Comparison of ENCODE assay signal across 8 cellular contexts in the genomic region with DNA sequence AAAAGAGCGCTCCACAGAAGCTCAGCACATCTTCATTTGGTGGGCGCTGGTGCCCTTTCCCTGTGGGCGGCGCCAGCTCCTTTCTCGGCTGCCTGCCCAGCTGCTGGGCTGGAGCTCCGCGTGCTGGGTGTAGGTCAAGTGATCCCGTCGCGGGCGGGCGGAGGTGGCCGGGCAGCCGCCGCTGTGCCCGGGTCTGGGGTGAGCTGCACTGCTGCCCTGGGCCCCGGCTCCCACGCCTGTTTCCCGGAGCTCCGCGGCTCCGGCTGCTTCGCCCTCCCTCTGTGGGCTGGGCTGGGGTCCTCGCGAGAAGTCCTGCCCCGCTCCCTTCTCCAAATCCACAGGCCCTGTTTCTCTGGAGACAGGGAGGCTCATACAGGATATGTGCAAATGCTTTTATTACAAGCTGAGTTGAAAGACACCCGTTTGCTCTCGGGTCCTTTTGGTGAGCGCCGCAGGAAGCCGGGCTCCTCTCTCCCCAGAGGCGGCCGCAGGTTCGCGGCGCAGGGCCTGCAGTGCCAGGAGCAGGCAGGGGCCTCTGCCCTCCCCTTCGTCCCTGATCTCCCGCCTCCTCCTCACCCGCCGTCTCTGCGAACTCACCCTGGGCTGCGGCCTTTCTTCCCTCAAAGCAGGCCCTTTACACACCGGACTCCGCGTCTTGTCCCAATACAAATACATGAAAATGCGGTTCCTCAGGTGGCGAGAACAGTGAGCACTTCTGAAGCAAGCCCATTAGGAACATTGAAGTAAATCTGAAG.
DNase-seq lines count a peak whose midpoint lies in the region; ATAC-seq and TF ChIP-seq lines count a peak whose summit lies in the region.

No MANE protein-coding gene starts in this region.

- no peak overlapping the region for H3K27ac Mint-ChIP-seq in activated naive CD8-positive, alpha-beta T cell
- no peak overlapping the region for H3K27ac Mint-ChIP-seq in glutamatergic neuron (ENCODE audit: unreplicated experiment)
- peak overlapping the region; percentile 39 for H3K27ac Mint-ChIP-seq in neural crest cell (ENCODE audit: unreplicated experiment)

- H3K4me1 Mint-ChIP-seq in activated naive CD8-positive, alpha-beta T cell (ENCODE audit: low read depth), result peaks cover 21% of the 10 kb centered on the region
- H3K4me1 Mint-ChIP-seq in glutamatergic neuron (ENCODE audit: low read depth, unreplicated experiment), result peaks cover 1% of the 10 kb centered on the region
- peaks cover 38% of the 10 kb centered on the region for H3K4me1 Mint-ChIP-seq in neural crest cell

- ATAC-seq in aorta (ENCODE audit: low FRiP score) (peak; percentile 88), HG03571 (IDR thresholded peaks at IDR 0.05; ENCODE audit: unreplicated experiment) (no peak)

- H3K27me3 ChIP-seq in aorta (ENCODE audit: control insufficient read depth in 1 of 2, insufficient read depth in 2 of 2, low read length in 1 of 2), result no peaks in the 10 kb centered on the region

- H3K4me1 ChIP-seq in aorta (ENCODE audit: control insufficient read depth in 1 of 2, insufficient read depth in 2 of 2, low read length in 2 of 2), result no peaks in the 10 kb centered on the region

- H3K27ac ChIP-seq in aorta (ENCODE audit: low read depth in 1 of 2, low read length in 2 of 2), result peak overlapping the region in 1 of 2 donors; percentile 43

- peak overlapping the region; percentile 91 for H3K4me3 Mint-ChIP-seq in activated naive CD8-positive, alpha-beta T cell
- H3K4me3 Mint-ChIP-seq in glutamatergic neuron (ENCODE audit: unreplicated experiment) (peak overlapping the region; percentile 86), neural crest cell (peak overlapping the region; percentile 85)

- peak; percentile 52 for DNase-seq in CD1c-positive myeloid dendritic cell (ENCODE audit: extremely low spot score)
- peak; percentile 39 for DNase-seq in GM20000 (ENCODE audit: low spot score)
- peak; percentile 5 for DNase-seq in NCI-H2196 treated with DMSO at 0.1 percent for 48 hours (lab: John Stamatoyannopoulos, UW; ENCODE audit: unreplicated experiment)
- peak; percentile 66 for DNase-seq in glutamatergic neuron
- DNase-seq in neural crest cell (ENCODE audit: low read depth, low spot score), result peak; percentile 41
- DNase-seq in aorta, result peak; percentile 85 to 86

- intact Hi-C loops in aorta (cut with DNase I), result no loop called here

- H3K9me3 ChIP-seq in aorta (ENCODE audit: control insufficient read depth, low read length), result no peaks in the 10 kb centered on the region

- no peaks in the 10 kb centered on the region for H3K9me3 Mint-ChIP-seq in activated naive CD8-positive, alpha-beta T cell (ENCODE audit: low read depth)
- no peaks in the 10 kb centered on the region for H3K9me3 Mint-ChIP-seq in glutamatergic neuron (ENCODE audit: unreplicated experiment)
- no peaks in the 10 kb centered on the region for H3K9me3 Mint-ChIP-seq in neural crest cell

- H3K27me3 Mint-ChIP-seq in activated naive CD8-positive, alpha-beta T cell, result peaks cover 31% of the 10 kb centered on the region
- H3K27me3 Mint-ChIP-seq in glutamatergic neuron (ENCODE audit: unreplicated experiment) (peaks cover 9% of the 10 kb centered on the region), neural crest cell (ENCODE audit: low read depth) (peaks cover 3% of the 10 kb centered on the region)

- H3K36me3 ChIP-seq in aorta (ENCODE audit: control insufficient read depth in 1 of 2, insufficient read depth in 2 of 2, low read length in 1 of 2), result no peaks in the 10 kb centered on the region

- TF ChIP-seq CTCF in GM20000 (IDR thresholded peaks at IDR 0.05; ENCODE audit: extremely low read depth, missing control alignments) (no peak), glutamatergic neuron (IDR thresholded peaks at IDR 0.05; ENCODE audit: partially characterized antibody, unreplicated experiment) (no peak), neural crest cell (conservative IDR thresholded peaks at IDR 0.05) (peak; percentile 39)

- no peaks in the 10 kb centered on the region for H3K36me3 Mint-ChIP-seq in activated naive CD8-positive, alpha-beta T cell
- H3K36me3 Mint-ChIP-seq in glutamatergic neuron (ENCODE audit: unreplicated experiment) (no peaks in the 10 kb centered on the region), neural crest cell (ENCODE audit: low read depth) (no peaks in the 10 kb centered on the region)

- 2 to 3% methylated on average over 47 of the region's 47 CpGs for WGBS in aorta, 2 donors

- H3K4me3 ChIP-seq in aorta (ENCODE audit: low read length in 2 of 2), result peak overlapping the region; percentile 16 to 50

Comparison
In these comparisons a context has a peak if more than half of its experiments do, and no peak if none do; other contexts are left out.
1. DNase-seq: peak in every context shown above with its lines; median percentile 86 in aorta; 66 in glutamatergic neuron; 52 in CD1c-positive myeloid dendritic cell; 41 in neural crest cell; 39 in GM20000; 5 in NCI-H2196 treated with DMSO at 0.1 percent for 48 hours.